24 cellular contexts compared by ENCODE assay signal in the genomic region with DNA sequence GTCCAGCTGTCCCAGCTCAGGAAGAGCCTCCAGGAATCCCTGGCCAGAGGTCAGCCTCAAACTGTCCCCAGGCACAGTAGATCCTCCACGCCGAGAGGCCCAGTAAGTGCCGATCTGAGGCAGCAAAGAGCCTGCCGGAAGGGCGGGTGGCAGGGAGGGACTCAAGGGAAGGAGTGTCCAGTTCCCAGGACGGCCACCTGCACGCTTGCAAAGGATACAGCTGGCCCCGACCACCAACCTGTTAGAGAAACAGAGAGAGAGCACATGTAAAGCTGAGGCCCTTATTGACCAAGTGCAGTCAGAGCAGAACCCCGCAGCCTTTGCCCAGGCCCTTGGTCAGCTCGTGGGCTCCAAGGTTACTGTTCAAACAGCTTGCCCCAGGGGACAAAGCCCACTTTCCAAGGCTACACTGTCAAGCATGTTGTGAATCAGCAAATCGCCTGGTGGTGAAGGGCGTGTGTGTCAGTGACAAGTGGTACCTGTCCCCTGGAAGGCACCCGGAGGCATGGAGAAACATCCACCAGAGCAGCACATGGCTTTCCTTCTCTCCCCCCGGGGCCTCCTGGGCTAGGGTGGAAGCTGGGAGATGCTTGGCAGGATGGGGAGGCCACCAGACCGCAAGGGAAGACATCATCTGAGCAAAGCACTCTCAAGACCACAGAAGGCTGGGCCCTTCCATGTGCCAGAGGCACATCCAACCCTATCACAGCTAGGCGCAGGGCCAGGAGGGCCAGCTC. TPM values are rescaled to one million over a fixed set of nuclear protein-coding genes. Genes with fewer than 3 reads are reported as not detected.
DNase-seq lines count a peak whose midpoint lies in the region; ATAC-seq, FAIRE-seq and TF ChIP-seq lines count a peak whose summit lies in the region.
"Had no signal": no experiment of that assay in that cellular context is flagged by ENCODE, and none has a peak within 500 bp of the region (broad histone marks: within the 10 kb centered on the region; RNA-seq: fewer than 3 reads in every experiment).

No MANE protein-coding gene starts in this region.

- no peaks in the 10 kb centered on the region for H3K9me3 Mint-ChIP-seq in type B pancreatic cell
- H3K9me3 Mint-ChIP-seq: CD4-positive, alpha-beta memory T cell had no signal

- peaks cover 4% of the 10 kb centered on the region for H3K36me3 Mint-ChIP-seq in type B pancreatic cell

- H3K4me1 Mint-ChIP-seq in type B pancreatic cell (ENCODE audit: unreplicated experiment), result peaks cover 20% of the 10 kb centered on the region

- H3K79me2 ChIP-seq in K562 (ENCODE audit: control insufficient read depth, insufficient read depth, low read length), result no peaks in the 10 kb centered on the region

- H3K27me3 ChIP-seq in left ventricle myocardium inferior (ENCODE audit: low read depth) (no peaks in the 10 kb centered on the region), K562 (ENCODE audit: control insufficient read depth in 2 of 2, insufficient read depth in 2 of 2, low read length in 2 of 2) (no peaks in the 10 kb centered on the region), heart right ventricle (no peaks in the 10 kb centered on the region)
- H3K27me3 ChIP-seq: BLaER1 treated with 17β-estradiol and CSF1 and Interleukin-3, amounts not matched to agents 10 nM and 100 nM; MG63 had no signal

- no peak for TF ChIP-seq EP300 in K562 (IDR thresholded peaks at IDR 0.05; ENCODE audit: low read length)

- H3K4me3 ChIP-seq in left ventricle myocardium inferior, result no peak overlapping the region
- H3K4me3 ChIP-seq in K562, result no peak overlapping the region
- no peak overlapping the region for H3K4me3 ChIP-seq in heart right ventricle
- H3K4me3 ChIP-seq: BLaER1 treated with 17β-estradiol and CSF1 and Interleukin-3, amounts not matched to agents 10 nM and 100 nM; MG63; SK-N-MC had no signal

- no peak overlapping the region for H3K4me2 ChIP-seq in K562 (ENCODE audit: insufficient read depth, low read length)

- no peak for ATAC-seq in Right ventricle myocardium inferior
- no peak for ATAC-seq in K562
- ATAC-seq in heart right ventricle, result no peak

- H2AFZ ChIP-seq in K562 (ENCODE audit: low read depth, low read length), result no peak overlapping the region

- H3K4me1 ChIP-seq in left ventricle myocardium inferior, result no peaks in the 10 kb centered on the region
- peaks cover 0 to 48% of the 10 kb centered on the region in 2 experiments; a peak in 2 of 5 replicates for H3K4me1 ChIP-seq in K562 (replicated peaks in 1 of 2; ENCODE audit: control insufficient read depth in 2 of 2, insufficient read depth in 2 of 2, low read length in 2 of 2)
- no peaks in the 10 kb centered on the region for H3K4me1 ChIP-seq in heart right ventricle

- H3K27ac Mint-ChIP-seq in type B pancreatic cell, result peak overlapping the region; percentile 12

- TF ChIP-seq RAD21 in K562 (CRISPR knock-in tag; conservative IDR thresholded peaks at IDR 0.05 in 1 of 2, IDR thresholded peaks at IDR 0.05 in 1 of 2), result no peak

- FAIRE-seq in K562 (lab: Jason Lieb, UNC), result no peak
- FAIRE-seq: A204.1, GM12892, GM19239 had no signal

- peaks cover 2% of the 10 kb centered on the region for H3K9me1 ChIP-seq in K562 (ENCODE audit: control insufficient read depth, insufficient read depth, low read length)

- H3K4me3 Mint-ChIP-seq in type B pancreatic cell, result no peak overlapping the region
- H3K4me3 Mint-ChIP-seq: CD4-positive, alpha-beta memory T cell had no signal

- peak overlapping the region in 1 of 2 experiments; percentile 49; a peak in 2 of 4 replicates for H3K9ac ChIP-seq in K562 (ENCODE audit: insufficient read depth in 1 of 2, low read depth in 2 of 2, low read length in 2 of 2)
- H3K9ac ChIP-seq: BLaER1 treated with 17β-estradiol and CSF1 and Interleukin-3, amounts not matched to agents 10 nM and 100 nM had no signal

- H3K27ac ChIP-seq in left ventricle myocardium inferior (replicated peaks) (no peak overlapping the region), KOPT-K1 (ENCODE audit: low read depth, low read length, poor library complexity, severe bottlenecking) (peak overlapping the region; percentile 98), K562 (ENCODE audit: extremely low read depth, low read depth, low read length) (no peak overlapping the region), heart right ventricle (no peak overlapping the region)
- H3K27ac ChIP-seq: BLaER1 treated with 17β-estradiol and CSF1 and Interleukin-3, amounts not matched to agents 10 nM and 100 nM; SK-N-MC had no signal

- 58% methylated on average over 16 of the region's 16 CpGs for WGBS in K562 (ENCODE audit: insufficient coverage, low coverage, missing lambda C conversion rate)
- WGBS in heart right ventricle, 2 donors, result 88 to 90% methylated on average over 16 of the region's 16 CpGs

- POLR2A ChIA-PET in K562 (lab: Yijun Ruan, JAX), result interaction anchor here (0.6 to 11.2 kb wide), 13 partner anchors 10 to 1770 kb away, joined by 3 to 141 read pairs (median 3); no protein-coding TSS in a partner anchor

- no peak for TF ChIP-seq POLR2A in K562 (conservative IDR thresholded peaks at IDR 0.05)

- TF ChIP-seq CTCF in left ventricle myocardium inferior (IDR thresholded peaks at IDR 0.05; ENCODE audit: borderline replicate concordance), result no peak
- TF ChIP-seq CTCF in K562 (IDR thresholded peaks at IDR 0.05 in 2 of 3, conservative IDR thresholded peaks at IDR 0.05 in 1 of 3; ENCODE audit: insufficient read depth in 2 of 3, low read depth in 1 of 3, low read length in 3 of 3), result no peak
- TF ChIP-seq CTCF in type B pancreatic cell (conservative IDR thresholded peaks at IDR 0.05), result no peak
- TF ChIP-seq CTCF in heart right ventricle (IDR thresholded peaks at IDR 0.05), result no peak

- peak; percentile 15 for DNase-seq in Right ventricle myocardium inferior (ENCODE audit: missing footprints)
- no peak for DNase-seq in left ventricle myocardium inferior
- no peak for DNase-seq in K562 (ENCODE audit: extremely low read depth in 1 of 4, low spot score in 3 of 4)
- no peak for DNase-seq in type B pancreatic cell (ENCODE audit: extremely low spot score, unreplicated experiment)
- no peak for DNase-seq in heart right ventricle
- DNase-seq in pons (ENCODE audit: low spot score), result no peak
- DNase-seq in iPS-NIHi11 (ENCODE audit: low spot score), result no peak
- DNase-seq: CD4-positive, alpha-beta memory T cell; DMS 273 treated with DMSO at 0.1 percent for 48 hours; DMS79; KBM-7; MG63; NCI-H2029 treated with DMSO at 0.1 percent for 48 hours; NCI-H226; NCI-H510A; RPMI8226; SIG-M5; SW 1271 had no signal

- peaks cover 13% of the 10 kb centered on the region for H4K20me1 ChIP-seq in K562 (replicated peaks; ENCODE audit: control insufficient read depth, insufficient read depth, low read length)

- H3K9me3 ChIP-seq in left ventricle myocardium inferior (replicated peaks) (no peaks in the 10 kb centered on the region), KOPT-K1 (ENCODE audit: insufficient read depth, low read length, poor library complexity, severe bottlenecking) (no peaks in the 10 kb centered on the region), K562 (replicated peaks; ENCODE audit: control insufficient read depth, insufficient read depth, low read depth, low read length) (no peaks in the 10 kb centered on the region), heart right ventricle (no peaks in the 10 kb centered on the region)
- H3K9me3 ChIP-seq: BLaER1 treated with 17β-estradiol and CSF1 and Interleukin-3, amounts not matched to agents 10 nM and 100 nM; MG63 had no signal

- CTCF ChIA-PET in K562 (lab: Yijun Ruan, JAX; ENCODE audit: low intra/inter-chr PET ratio), result no interaction called here

- no TSS peak for BruUV-seq in K562 (replicated peaks; lab: Mats Ljungman, UMichigan)

- intact Hi-C loops in Right ventricle myocardium inferior (cut with DNase I), result no loop called here
- intact Hi-C loops in left ventricle myocardium inferior (cut with micrococcal nuclease), result no loop called here
- intact Hi-C loops in K562 (cut with micrococcal nuclease), result no loop called here
- intact Hi-C loops in heart right ventricle (cut with DNase I), result loop anchor here in 1 of 10 donors (10.0 kb wide), 1 partner anchor 54 kb away; no protein-coding TSS in a partner anchor

- H3K36me3 ChIP-seq in left ventricle myocardium inferior, result peaks cover 41% of the 10 kb centered on the region
- no peaks in the 10 kb centered on the region for H3K36me3 ChIP-seq in KOPT-K1 (ENCODE audit: insufficient read depth, low read length)
- peaks cover 22% of the 10 kb centered on the region; the same call in 2 of the 3 replicates for H3K36me3 ChIP-seq in K562 (ENCODE audit: control insufficient read depth, insufficient read depth, low read length)
- peaks cover 0 to 69% (median 14%) of the 10 kb centered on the region in 9 donors for H3K36me3 ChIP-seq in heart right ventricle
- H3K36me3 ChIP-seq: MG63 had no signal

- in situ Hi-C loops in K562 (cut with MboI), result no loop called here

- H3K27me3 Mint-ChIP-seq in type B pancreatic cell, result no peaks in the 10 kb centered on the region
- H3K27me3 Mint-ChIP-seq: CD4-positive, alpha-beta memory T cell had no signal

RNA-seq across cellular contexts. Expression of gene COMT, which starts 42.6 kb away (rescaled TPM):
- total RNA-seq in Right ventricle myocardium inferior (104 TPM), left ventricle myocardium inferior (81.5 TPM), K562 (2014; rRNA removed) (334 and 497 TPM in 2 replicates), K562 (2014; rRNA removed; fragmentation: Illumina TruSeq; extraction: Trizol) (29.4 and 46.3 TPM in 2 replicates), K562 (2015; rRNA removed; fragmentation: Illumina TruSeq; extraction: Trizol) (155 and 156 TPM in 2 replicates), K562 (2021) (348 and 351 TPM in 2 replicates), type B pancreatic cell (ENCODE audit: low replicate concordance) (87.2 and 87.4 TPM in 2 replicates), heart right ventricle (100 to 1,000 TPM in 5 of 10 donors, 10 to 100 TPM in 5; 72.5 to 128 (median 101) TPM)
- total RNA-seq in K562 (2011; cell fraction: chromatin; rRNA removed; ENCODE audit: low replicate concordance), result 125 and 360 TPM in 2 replicates
- 500 and 649 TPM in 2 replicates for total RNA-seq in K562 (2011; cell fraction: nucleolus; rRNA removed)
- 301 and 358 TPM in 2 replicates for total RNA-seq in K562 (2011; cell fraction: nucleoplasm; rRNA removed)
- polyA plus RNA-seq in K562 (2011; rRNA removed) (185 and 498 TPM in 2 replicates), K562 (2014; fragmentation: Illumina TruSeq; extraction: Trizol) (108 and 305 TPM in 2 replicates), K562 (2014; fragmentation: Nextera tagmentation; extraction: Ambion mirVana) (10 to 100 TPM; 12.5 to 39.6 TPM), K562 (2014; rRNA removed) (263 and 317 TPM in 2 replicates), heart right ventricle (100 to 1,000 TPM in 1 of 2 donors, 10 to 100 TPM in 1; 42.9 to 273 TPM)
- 652 and 657 TPM in 2 replicates for polyA plus RNA-seq in K562 (2011; cell fraction: cytosol; rRNA removed)
- polyA plus RNA-seq in K562 (2011; cell fraction: nucleus; rRNA removed), result 321 and 432 TPM in 2 replicates
- 279 and 699 TPM in 2 replicates for polyA plus RNA-seq in K562 (2012)
- polyA minus RNA-seq in K562 (2011; rRNA and poly(A)+ RNA removed), result 92.9 and 123 TPM in 2 replicates
- polyA minus RNA-seq in K562 (2011; cell fraction: cytosol; rRNA and poly(A)+ RNA removed), result 148 and 344 TPM in 2 replicates
- polyA minus RNA-seq in K562 (2011; cell fraction: nucleus; rRNA and poly(A)+ RNA removed), result 63.8 and 154 TPM in 2 replicates

RNA-seq across cellular contexts. Expression of gene TXNRD2, which starts 42.6 kb away (rescaled TPM):
- 40.9 TPM for total RNA-seq in Right ventricle myocardium inferior
- total RNA-seq in left ventricle myocardium inferior, result 35.2 TPM
- total RNA-seq in K562 (2011; cell fraction: chromatin; rRNA removed; ENCODE audit: low replicate concordance), result 156 and 367 TPM in 2 replicates
- 176 and 216 TPM in 2 replicates for total RNA-seq in K562 (2011; cell fraction: nucleolus; rRNA removed)
- total RNA-seq in K562 (2011; cell fraction: nucleoplasm; rRNA removed), result 160 and 165 TPM in 2 replicates
- total RNA-seq in K562 (2014; rRNA removed), result 49.4 and 60.7 TPM in 2 replicates
- 25.1 and 32.6 TPM in 2 replicates for total RNA-seq in K562 (2014; rRNA removed; fragmentation: Illumina TruSeq; extraction: Trizol)
- 45.9 and 50.4 TPM in 2 replicates for total RNA-seq in K562 (2015; rRNA removed; fragmentation: Illumina TruSeq; extraction: Trizol)
- 78.2 and 80.2 TPM in 2 replicates for total RNA-seq in K562 (2021)
- polyA plus RNA-seq in K562 (2011; rRNA removed), result 50.2 and 93.6 TPM in 2 replicates
- polyA plus RNA-seq in K562 (2011; cell fraction: cytosol; rRNA removed), result 84.2 and 98.0 TPM in 2 replicates
- polyA plus RNA-seq in K562 (2011; cell fraction: nucleus; rRNA removed), result 148 and 181 TPM in 2 replicates
- polyA plus RNA-seq in K562 (2012), result 83.1 and 83.5 TPM in 2 replicates
- polyA plus RNA-seq in K562 (2014; fragmentation: Illumina TruSeq; extraction: Trizol), result 45.0 and 66.1 TPM in 2 replicates
- polyA plus RNA-seq in K562 (2014; fragmentation: Nextera tagmentation; extraction: Ambion mirVana), result 1 to 10 TPM; 3.3 to 4.4 TPM
- 52.5 and 57.0 TPM in 2 replicates for polyA plus RNA-seq in K562 (2014; rRNA removed)
- 44.4 and 47.5 TPM in 2 replicates for polyA minus RNA-seq in K562 (2011; rRNA and poly(A)+ RNA removed)
- 55.3 and 75.6 TPM in 2 replicates for polyA minus RNA-seq in K562 (2011; cell fraction: cytosol; rRNA and poly(A)+ RNA removed)
- polyA minus RNA-seq in K562 (2011; cell fraction: nucleus; rRNA and poly(A)+ RNA removed), result 57.4 and 103 TPM in 2 replicates
- 13.2 and 25.1 TPM in 2 replicates for total RNA-seq in type B pancreatic cell (ENCODE audit: low replicate concordance)
- 10 to 100 TPM; 28.5 to 59.9 (median 35.0) TPM for total RNA-seq in heart right ventricle
- 100 to 1,000 TPM in 1 of 2 donors, 10 to 100 TPM in 1; 25.8 to 103 TPM for polyA plus RNA-seq in heart right ventricle

RNA-seq across cellular contexts. Expression of gene GNB1L, which starts 44.3 kb away (rescaled TPM):
- total RNA-seq in Right ventricle myocardium inferior, result 1.9 TPM
- total RNA-seq in left ventricle myocardium inferior, result 2.9 TPM
- total RNA-seq in K562 (2011; cell fraction: chromatin; rRNA removed; ENCODE audit: low replicate concordance), result 5.3 and 21.3 TPM in 2 replicates
- 21.8 and 25.5 TPM in 2 replicates for total RNA-seq in K562 (2011; cell fraction: nucleolus; rRNA removed)
- total RNA-seq in K562 (2011; cell fraction: nucleoplasm; rRNA removed), result 7.3 and 7.8 TPM in 2 replicates
- 48.9 and 69.1 TPM in 2 replicates for total RNA-seq in K562 (2014; rRNA removed)
- total RNA-seq in K562 (2014; rRNA removed; fragmentation: Illumina TruSeq; extraction: Trizol), result 0.57 and 0.84 TPM in 2 replicates
- total RNA-seq in K562 (2015; rRNA removed; fragmentation: Illumina TruSeq; extraction: Trizol), result 17.8 and 20.6 TPM in 2 replicates
- 50.5 and 55.3 TPM in 2 replicates for total RNA-seq in K562 (2021)
- polyA plus RNA-seq in K562 (2011; rRNA removed), result 10.2 and 35.0 TPM in 2 replicates
- polyA plus RNA-seq in K562 (2011; cell fraction: cytosol; rRNA removed), result 37.2 and 43.8 TPM in 2 replicates
- 33.2 and 43.3 TPM in 2 replicates for polyA plus RNA-seq in K562 (2011; cell fraction: nucleus; rRNA removed)
- 42.2 and 62.2 TPM in 2 replicates for polyA plus RNA-seq in K562 (2012)
- polyA plus RNA-seq in K562 (2014; fragmentation: Illumina TruSeq; extraction: Trizol), result 1.9 and 18.0 TPM in 2 replicates
- polyA plus RNA-seq in K562 (2014; fragmentation: Nextera tagmentation; extraction: Ambion mirVana), result 1 to 10 TPM in 1 of 2 experiments, under 1 TPM in 1; 0.56 to 3.5 TPM
- 40.7 and 41.3 TPM in 2 replicates for polyA plus RNA-seq in K562 (2014; rRNA removed)
- 2.8 and 3.7 TPM in 2 replicates for polyA minus RNA-seq in K562 (2011; rRNA and poly(A)+ RNA removed)
- 13.2 and 33.0 TPM in 2 replicates for polyA minus RNA-seq in K562 (2011; cell fraction: cytosol; rRNA and poly(A)+ RNA removed)
- 12.0 and 14.3 TPM in 2 replicates for polyA minus RNA-seq in K562 (2011; cell fraction: nucleus; rRNA and poly(A)+ RNA removed)
- total RNA-seq in type B pancreatic cell (ENCODE audit: low replicate concordance), result 7.5 and 7.7 TPM in 2 replicates
- 1 to 10 TPM in 8 of 10 donors, under 1 TPM in 2; 0.76 to 3.6 (median 1.8) TPM for total RNA-seq in heart right ventricle
- polyA plus RNA-seq in heart right ventricle, result 1 to 10 TPM; 2.0 to 9.3 TPM

RNA-seq across cellular contexts. Expression of gene RTL10, which starts 44.3 kb away (rescaled TPM):
- 8.5 TPM for total RNA-seq in Right ventricle myocardium inferior
- 6.6 TPM for total RNA-seq in left ventricle myocardium inferior
- 82.4 and 192 TPM in 2 replicates for total RNA-seq in K562 (2011; cell fraction: chromatin; rRNA removed; ENCODE audit: low replicate concordance)
- total RNA-seq in K562 (2011; cell fraction: nucleolus; rRNA removed), result 134 and 166 TPM in 2 replicates
- total RNA-seq in K562 (2011; cell fraction: nucleoplasm; rRNA removed), result 107 and 110 TPM in 2 replicates
- total RNA-seq in K562 (2014; rRNA removed), result 32.5 and 42.0 TPM in 2 replicates
- 16.3 and 19.8 TPM in 2 replicates for total RNA-seq in K562 (2014; rRNA removed; fragmentation: Illumina TruSeq; extraction: Trizol)
- 26.2 and 28.8 TPM in 2 replicates for total RNA-seq in K562 (2015; rRNA removed; fragmentation: Illumina TruSeq; extraction: Trizol)
- total RNA-seq in K562 (2021), result 75.4 and 75.5 TPM in 2 replicates
- polyA plus RNA-seq in K562 (2011; rRNA removed), result 32.7 and 82.6 TPM in 2 replicates
- polyA plus RNA-seq in K562 (2011; cell fraction: cytosol; rRNA removed), result 68.8 and 74.9 TPM in 2 replicates
- polyA plus RNA-seq in K562 (2011; cell fraction: nucleus; rRNA removed), result 124 and 157 TPM in 2 replicates
- polyA plus RNA-seq in K562 (2012), result 40.3 and 56.9 TPM in 2 replicates
- 39.2 and 40.1 TPM in 2 replicates for polyA plus RNA-seq in K562 (2014; fragmentation: Illumina TruSeq; extraction: Trizol)
- 10 to 100 TPM; 23.6 to 33.7 TPM for polyA plus RNA-seq in K562 (2014; fragmentation: Nextera tagmentation; extraction: Ambion mirVana)
- polyA plus RNA-seq in K562 (2014; rRNA removed), result 28.2 and 31.2 TPM in 2 replicates
- 49.5 and 66.5 TPM in 2 replicates for polyA minus RNA-seq in K562 (2011; rRNA and poly(A)+ RNA removed)
- 31.7 and 46.0 TPM in 2 replicates for polyA minus RNA-seq in K562 (2011; cell fraction: cytosol; rRNA and poly(A)+ RNA removed)
- polyA minus RNA-seq in K562 (2011; cell fraction: nucleus; rRNA and poly(A)+ RNA removed), result 42.7 and 85.4 TPM in 2 replicates
- 28.8 and 39.1 TPM in 2 replicates for total RNA-seq in type B pancreatic cell (ENCODE audit: low replicate concordance)
- total RNA-seq in heart right ventricle, result 10 to 100 TPM in 2 of 10 donors, 1 to 10 TPM in 8; 5.3 to 12.0 (median 7.2) TPM
- polyA plus RNA-seq in heart right ventricle, result 1 to 10 TPM; 4.0 to 6.5 TPM
